ENCODE assay signal across 25 cellular contexts in genomic region chr10:59960751-59961150, GRCh38.
"Had no signal": no experiment of that assay in that cellular context is flagged by ENCODE, and none has a peak within 500 bp of the region (broad histone marks: within the 10 kb centered on the region; RNA-seq: fewer than 3 reads in every experiment).

No MANE protein-coding gene starts in this region.

- DNase-seq: activated CD4-positive, alpha-beta memory T cell treated with anti-CD3 and anti-CD28 coated beads for 36 hours; activated CD4-positive, alpha-beta T cell treated with anti-CD3 and anti-CD28 coated beads, Interleukin-2, amount 10 ng/mL, durations not matched to agents 24 days and 14 days; activated CD4-positive, CD25-positive, alpha-beta regulatory T cell treated with anti-CD3 and anti-CD28 coated beads, Interleukin-2, amount 50 U/mL, for 72 hours; activated CD8-positive, alpha-beta memory T cell treated with anti-CD3 and anti-CD28 coated beads, Interleukin-2, amount 50 U/mL, for 4 hours; activated effector memory CD4-positive, alpha-beta T cell treated with anti-CD3 and anti-CD28 coated beads, Interleukin-2, amount 50 U/mL, for 16 hours; activated naive CD4-positive, alpha-beta T cell treated with anti-CD3 and anti-CD28 coated beads for 36 hours; activated naive CD8-positive, alpha-beta T cell treated with anti-CD3 and anti-CD28 coated beads for 36 hours; activated T-cell treated with anti-CD3 and anti-CD28 coated beads, Interleukin-2, amount 50 U/mL, for 1 hour; adrenal gland; brain microvascular endothelial cell; central memory CD4-positive, alpha-beta T cell; effector CD8-positive, alpha-beta T cell; foreskin keratinocyte; left lung; mammary epithelial cell; naive thymus-derived CD4-positive, alpha-beta T cell; pancreas; spleen; stimulated activated CD4-positive, alpha-beta T cell treated with anti-CD3 and anti-CD28 coated beads, Interleukin-4, amount 100 ng/mL, for 1 hour; T-helper 2 cell; upper lobe of left lung had no signal

- H3K36me3 ChIP-seq: adrenal gland, brain microvascular endothelial cell, left lung, pancreas, prostate gland, spleen, thoracic aorta, upper lobe of left lung, vagina had no signal

- H3K4me3 ChIP-seq: adrenal gland, left lung, pancreas, prostate gland, spleen, thoracic aorta, upper lobe of left lung, vagina had no signal

- H3K9me3 ChIP-seq: adrenal gland, left lung, pancreas, prostate gland, spleen, thoracic aorta, upper lobe of left lung, vagina had no signal

- H3K27me3 ChIP-seq: adrenal gland, brain microvascular endothelial cell, foreskin keratinocyte, left lung, pancreas, spleen, upper lobe of left lung, vagina had no signal

- H3K27ac ChIP-seq: adrenal gland, brain microvascular endothelial cell, foreskin keratinocyte, left lung, pancreas, prostate gland, spleen, thoracic aorta, upper lobe of left lung, vagina had no signal

- H3K4me1 ChIP-seq: adrenal gland, left lung, pancreas, prostate gland, spleen, upper lobe of left lung, vagina had no signal

- ATAC-seq: foreskin keratinocyte; left lung; naive thymus-derived CD4-positive, alpha-beta T cell; pancreas; stimulated activated effector memory CD8-positive, alpha-beta T cell treated with anti-CD3 and anti-CD28 coated beads, Interleukin-12 subunit alpha, Interleukin-12 subunit beta, amount 100 ng/mL, for 72 hours had no signal
